In genomic region chr6:137389150-137389664, GRCh38 we compare ENCODE assay signal across 9 cellular contexts.
A peak's percentile ranks its signal among the peaks of the same experiment; 100 is the strongest.
DNase-seq lines count a peak whose midpoint lies in the region; ATAC-seq and TF ChIP-seq lines count a peak whose summit lies in the region.
"Had no signal": no experiment of that assay in that cellular context is flagged by ENCODE, and none has a peak within 500 bp of the region (broad histone marks: within the 10 kb centered on the region; RNA-seq: fewer than 3 reads in every experiment).

No MANE protein-coding gene starts in this region.

- H4K20me1 ChIP-seq in smooth muscle cell (ENCODE audit: low read depth) = no peaks in the 10 kb centered on the region

- H3K9me3 ChIP-seq in CD4-positive, CD25-positive, alpha-beta regulatory T cell (ENCODE audit: control insufficient read depth in 2 of 2, low read length in 2 of 2) = no peaks in the 10 kb centered on the region
- no peaks in the 10 kb centered on the region for H3K9me3 ChIP-seq in smooth muscle cell (replicated peaks; ENCODE audit: low read depth)

- H3K9ac ChIP-seq in smooth muscle cell (ENCODE audit: low read depth) = no peak overlapping the region

- H3K4me1 ChIP-seq in CD4-positive, CD25-positive, alpha-beta regulatory T cell (ENCODE audit: control insufficient read depth, insufficient read depth, low read length, poor library complexity, severe bottlenecking) = peaks cover 51% of the 10 kb centered on the region
- H3K4me1 ChIP-seq in smooth muscle cell (ENCODE audit: low read depth) = peaks cover 14% of the 10 kb centered on the region

- peak; percentile 97 to 99 for ATAC-seq in CD4-positive, CD25-positive, alpha-beta regulatory T cell (ENCODE audit: low read depth in 2 of 2)

- peaks cover 0 to 8% (median 3%) of the 10 kb centered on the region in 7 donors for H3K9me3 Mint-ChIP-seq in CD4-positive, CD25-positive, alpha-beta regulatory T cell

- peak overlapping the region; percentile 83 to 98 (median 91) for H3K27ac Mint-ChIP-seq in CD4-positive, CD25-positive, alpha-beta regulatory T cell

- no peak for TF ChIP-seq CTCF in smooth muscle cell (IDR thresholded peaks at IDR 0.05; ENCODE audit: borderline replicate concordance, insufficient read depth, poor library complexity, severe bottlenecking)

- H3K4me3 Mint-ChIP-seq in CD4-positive, CD25-positive, alpha-beta regulatory T cell = peak overlapping the region; percentile 75 to 88 (median 83)

- H3K36me3 Mint-ChIP-seq in CD4-positive, CD25-positive, alpha-beta regulatory T cell = peaks cover 8% of the 10 kb centered on the region
- H3K36me3 Mint-ChIP-seq: brain had no signal

- H3K4me3 ChIP-seq in CD4-positive, CD25-positive, alpha-beta regulatory T cell (ENCODE audit: low read depth, low read length) = peak overlapping the region; percentile 77
- H3K4me3 ChIP-seq in smooth muscle cell = no peak overlapping the region

- no peaks in the 10 kb centered on the region for H3K27me3 Mint-ChIP-seq in CD4-positive, CD25-positive, alpha-beta regulatory T cell

- H3K27ac ChIP-seq in CD4-positive, CD25-positive, alpha-beta regulatory T cell (ENCODE audit: insufficient read depth, low read length, poor library complexity, severe bottlenecking) = peak overlapping the region; percentile 73
- H3K27ac ChIP-seq in smooth muscle cell (ENCODE audit: low read depth) = peak overlapping the region; percentile 76

- peak; percentile 26 to 91 (median 49) for DNase-seq in CD4-positive, CD25-positive, alpha-beta regulatory T cell
- peak; percentile 35 for DNase-seq in HCEC 1CT
- DNase-seq in RPMI8226 = peak; percentile 40
- peak; percentile 59 for DNase-seq in activated T-helper 9 cell treated with anti-CD3 and anti-CD28 coated beads, Interleukin-2, amount 50 U/mL, for 16 hours (ENCODE audit: low read depth)
- DNase-seq in smooth muscle cell (lab: John Stamatoyannopoulos, UW; ENCODE audit: unreplicated experiment) = no peak
- no peak for DNase-seq in NCI-H524 treated with DMSO at 0.1 percent for 48 hours (lab: John Stamatoyannopoulos, UW)
- no peak for DNase-seq in T1000 (lab: John Stamatoyannopoulos, UW)
- DNase-seq in retina = no peak

- no peaks in the 10 kb centered on the region for H3K79me2 ChIP-seq in smooth muscle cell (ENCODE audit: low read depth)

- no peaks in the 10 kb centered on the region for H3K36me3 ChIP-seq in CD4-positive, CD25-positive, alpha-beta regulatory T cell (ENCODE audit: control insufficient read depth, insufficient read depth, low read length)
- no peaks in the 10 kb centered on the region for H3K36me3 ChIP-seq in smooth muscle cell (ENCODE audit: low read depth)

- H3K4me1 Mint-ChIP-seq in CD4-positive, CD25-positive, alpha-beta regulatory T cell = peaks cover 32 to 86% (median 52%) of the 10 kb centered on the region in 4 donors

- peak overlapping the region; percentile 64 for H3K4me2 ChIP-seq in smooth muscle cell

- no peaks in the 10 kb centered on the region for H3K27me3 ChIP-seq in CD4-positive, CD25-positive, alpha-beta regulatory T cell (ENCODE audit: control insufficient read depth, insufficient read depth, low read length)
- no peaks in the 10 kb centered on the region for H3K27me3 ChIP-seq in smooth muscle cell (ENCODE audit: low read depth)

- no peak overlapping the region for H2AFZ ChIP-seq in smooth muscle cell (ENCODE audit: low read depth)

- no peaks in the 10 kb centered on the region for H3F3A ChIP-seq in smooth muscle cell (ENCODE audit: low read depth)

- 21% methylated on average over 6 of the region's 6 CpGs for WGBS in smooth muscle cell (ENCODE audit: low lambda C conversion rate)

Comparison
In these comparisons a context has a peak if more than half of its experiments do, and no peak if none do; other contexts are left out.
1. DNase-seq: peak in CD4-positive, CD25-positive, alpha-beta regulatory T cell (3 of 3), HCEC 1CT (single experiment), RPMI8226 (single experiment) and activated T-helper 9 cell treated with anti-CD3 and anti-CD28 coated beads, Interleukin-2, amount 50 U/mL, for 16 hours (single experiment); none in smooth muscle cell (single experiment), NCI-H524 treated with DMSO at 0.1 percent for 48 hours (single experiment), T1000 (single experiment) and retina (single experiment).